9 cellular contexts compared by ENCODE assay signal in the genomic region with DNA sequence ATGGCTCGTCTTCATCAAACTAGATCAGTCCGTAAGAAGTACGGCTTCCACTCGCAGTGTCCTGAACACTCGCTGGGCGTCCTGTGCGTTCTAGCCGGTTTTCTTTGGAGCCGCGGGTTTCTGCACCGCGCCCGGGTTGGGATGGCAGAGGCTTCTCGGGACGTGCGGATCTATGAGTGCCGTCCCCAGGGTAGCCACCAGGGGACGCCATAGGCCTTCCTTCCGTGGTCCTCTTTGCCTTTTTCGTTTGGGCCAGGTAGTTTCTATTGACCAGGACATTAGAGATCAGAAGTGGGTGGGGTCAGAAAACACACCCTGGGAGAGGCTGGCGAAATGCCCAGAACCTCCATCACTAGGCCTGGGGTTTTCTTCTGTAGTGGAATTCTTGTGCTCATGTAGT.
DNase-seq lines count a peak whose midpoint lies in the region; ATAC-seq, FAIRE-seq and TF ChIP-seq lines count a peak whose summit lies in the region.
"Had no signal": no experiment of that assay in that cellular context is flagged by ENCODE, and none has a peak within 500 bp of the region (broad histone marks: within the 10 kb centered on the region; RNA-seq: fewer than 3 reads in every experiment).

No MANE protein-coding gene starts in this region.

- H3K18ac ChIP-seq in IMR-90 (ENCODE audit: low read depth, low read length), result no peak overlapping the region

- no peak overlapping the region for H2BK120ac ChIP-seq in IMR-90 (ENCODE audit: low read depth, low read length)

- no peak overlapping the region for H2AK5ac ChIP-seq in IMR-90 (ENCODE audit: low read depth, low read length)

- H3K14ac ChIP-seq in IMR-90 (replicated peaks; ENCODE audit: low read depth, low read length), result no peak overlapping the region

- H3K9me1 ChIP-seq in IMR-90 (ENCODE audit: insufficient read depth, low read length), result no peaks in the 10 kb centered on the region

- ATAC-seq in DND-41 (ENCODE audit: insufficient read depth, low read depth) (no peak), IMR-90 (ENCODE audit: low read depth) (no peak), lung (ENCODE audit: insufficient read depth, low FRiP score) (peak; percentile 82), HG03175 (IDR thresholded peaks at IDR 0.05; ENCODE audit: unreplicated experiment) (no peak)
- ATAC-seq in activated naive CD8-positive, alpha-beta T cell treated with anti-CD3 and anti-CD28 coated beads, Interleukin-2, amount 50 U/mL, for 24 hours, result no peak

- no peak overlapping the region for H3K23ac ChIP-seq in IMR-90 (ENCODE audit: low read depth, low read length)

- H2BK20ac ChIP-seq in IMR-90 (ENCODE audit: low read depth, low read length), result no peak overlapping the region

- DNase-seq in DND-41 (no peak), IMR-90 (no peak), lung (ENCODE audit: low spot score) (peak; percentile 46), HTR-8/SVneo (ENCODE audit: insufficient read length, low spot score) (no peak), dedifferentiated amniotic fluid mesenchymal stem cell (ENCODE audit: extremely low spot score) (no peak)
- peak; percentile 23 for DNase-seq in activated naive CD8-positive, alpha-beta T cell treated with anti-CD3 and anti-CD28 coated beads, Interleukin-2, amount 50 U/mL, for 24 hours
- DNase-seq in NK-92 treated with Interleukin-12 subunit alpha and Interleukin-12 subunit beta, amount 100 ng/mL, for 24 hours (lab: John Stamatoyannopoulos, UW), result no peak

- H3K4ac ChIP-seq in IMR-90 (ENCODE audit: low read depth, low read length), result no peak overlapping the region

- peak; percentile 41 for TF ChIP-seq RAD21 in IMR-90 (IDR thresholded peaks at IDR 0.05; ENCODE audit: low read length)

- POLR2A ChIA-PET in IMR-90 (lab: Charles Lee; ENCODE audit: unreplicated experiment), result no interaction called here

- peaks cover 6% of the 10 kb centered on the region for H3K9me3 Mint-ChIP-seq in activated naive CD8-positive, alpha-beta T cell treated with anti-CD3 and anti-CD28 coated beads, Interleukin-2, amount 50 U/mL, for 24 hours

- in situ Hi-C loops in IMR-90 (cut with MboI; ENCODE audit: low sequenced_read_pairs), result no loop called here

- no peak overlapping the region for H2AK9ac ChIP-seq in IMR-90 (replicated peaks; ENCODE audit: low read depth, low read length, poor library complexity)

- H3K79me1 ChIP-seq in IMR-90 (ENCODE audit: low read depth in 1 of 2, low read length in 2 of 2), result no peaks in the 10 kb centered on the region

- TF ChIP-seq POLR2A in IMR-90 (IDR thresholded peaks at IDR 0.05; ENCODE audit: low read depth, low read length), result no peak

- 0% methylated on average over 4 of the region's 21 CpGs; no CpG with 5 or more reads in 1 of the 2 experiments for WGBS in IMR-90 (ENCODE audit: extremely low coverage in 2 of 2, insufficient read length in 1 of 2), 2 experiments
- 4 to 5% methylated on average over 21 of the region's 21 CpGs for WGBS in lung, 2 donors

- no peak overlapping the region for H4K8ac ChIP-seq in IMR-90 (ENCODE audit: low read depth in 2 of 2, low read length in 2 of 2)

- H3K4me3 ChIP-seq in DND-41 (ENCODE audit: low read depth in 1 of 2, low read length in 2 of 2), result no peak overlapping the region
- H3K4me3 ChIP-seq in IMR-90 (ENCODE audit: insufficient read depth, low read depth, low read length), result no peak overlapping the region
- no peak overlapping the region for H3K4me3 ChIP-seq in lung

- H3K36me3 Mint-ChIP-seq in activated naive CD8-positive, alpha-beta T cell treated with anti-CD3 and anti-CD28 coated beads, Interleukin-2, amount 50 U/mL, for 24 hours (ENCODE audit: low read depth), result peaks cover 3% of the 10 kb centered on the region

- no peak overlapping the region for H3K56ac ChIP-seq in IMR-90 (ENCODE audit: extremely low read depth, insufficient read depth, low read length)

- no peak overlapping the region for H3K4me2 ChIP-seq in DND-41 (ENCODE audit: insufficient read depth, low read length)
- H3K4me2 ChIP-seq in IMR-90 (ENCODE audit: low read depth, low read length), result no peak overlapping the region

- no peak overlapping the region for H4K91ac ChIP-seq in IMR-90 (ENCODE audit: insufficient read depth, low read depth, low read length)

- no peak overlapping the region for H2BK15ac ChIP-seq in IMR-90 (ENCODE audit: low read depth, low read length)

- TF ChIP-seq CTCF in DND-41 (IDR thresholded peaks at IDR 0.05; ENCODE audit: borderline replicate concordance, extremely low read depth, low read length, poor library complexity, severe bottlenecking) (peak; percentile 15), IMR-90 (conservative IDR thresholded peaks at IDR 0.05; ENCODE audit: low read depth, low read length) (peak; percentile 39), lung (IDR thresholded peaks at IDR 0.05; ENCODE audit: control extremely low read depth, extremely low read depth) (no peak)

- H4K20me1 ChIP-seq in DND-41 (ENCODE audit: insufficient read depth, low read length) (no peaks in the 10 kb centered on the region), IMR-90 (ENCODE audit: insufficient read depth, low read length) (no peaks in the 10 kb centered on the region)

- CTCF ChIA-PET in IMR-90 (lab: Yijun Ruan, JAX), result no interaction called here

- no peak for FAIRE-seq in HTR-8/SVneo (lab: Jason Lieb, UNC)

- H3K4me3 Mint-ChIP-seq in activated naive CD8-positive, alpha-beta T cell treated with anti-CD3 and anti-CD28 coated beads, Interleukin-2, amount 50 U/mL, for 24 hours, result no peak overlapping the region
- H3K4me3 Mint-ChIP-seq: stimulated activated naive CD8-positive, alpha-beta T cell treated with anti-CD3 and anti-CD28 coated beads, Interleukin-15, Interleukin-2, amounts not matched to agents 100 ng/mL and 50 ng/mL, for 24 hours had no signal

- H3K27ac Mint-ChIP-seq in activated naive CD8-positive, alpha-beta T cell treated with anti-CD3 and anti-CD28 coated beads, Interleukin-2, amount 50 U/mL, for 24 hours, result no peak overlapping the region
- H3K27ac Mint-ChIP-seq: stimulated activated naive CD8-positive, alpha-beta T cell treated with anti-CD3 and anti-CD28 coated beads, Interleukin-15, Interleukin-2, amounts not matched to agents 100 ng/mL and 50 ng/mL, for 24 hours had no signal

- H3K4me1 ChIP-seq in DND-41 (ENCODE audit: insufficient read depth, low read length) (no peaks in the 10 kb centered on the region), IMR-90 (ENCODE audit: control insufficient read depth, insufficient read depth, low read length) (no peaks in the 10 kb centered on the region), lung (ENCODE audit: control insufficient read depth in 2 of 2, insufficient read depth in 2 of 2, low read length in 2 of 2) (no peaks in the 10 kb centered on the region)

- peaks cover 62% of the 10 kb centered on the region for H3K27me3 Mint-ChIP-seq in activated naive CD8-positive, alpha-beta T cell treated with anti-CD3 and anti-CD28 coated beads, Interleukin-2, amount 50 U/mL, for 24 hours

- H2BK5ac ChIP-seq in IMR-90 (ENCODE audit: low read depth, low read length, poor library complexity, severe bottlenecking), result no peak overlapping the region

- H2AFZ ChIP-seq in DND-41 (ENCODE audit: low read depth, low read length), result no peak overlapping the region
- no peak overlapping the region for H2AFZ ChIP-seq in IMR-90 (replicated peaks; ENCODE audit: low read length, poor library complexity)

- intact Hi-C loops in IMR-90 (cut with micrococcal nuclease), result no loop called here

- H3K27me3 ChIP-seq in DND-41 (ENCODE audit: insufficient read depth, low read length, poor library complexity), result no peaks in the 10 kb centered on the region
- H3K27me3 ChIP-seq in IMR-90 (ENCODE audit: control insufficient read depth, insufficient read depth, low read length), result peaks cover 17% of the 10 kb centered on the region
- no peaks in the 10 kb centered on the region for H3K27me3 ChIP-seq in lung (ENCODE audit: control insufficient read depth, insufficient read depth)

- H3K36me3 ChIP-seq in DND-41 (ENCODE audit: insufficient read depth, low read length), result no peaks in the 10 kb centered on the region
- no peaks in the 10 kb centered on the region for H3K36me3 ChIP-seq in IMR-90 (ENCODE audit: control insufficient read depth, insufficient read depth, low read length)
- H3K36me3 ChIP-seq in lung (ENCODE audit: control insufficient read depth in 2 of 2, insufficient read depth in 2 of 2, low read length in 2 of 2), result no peaks in the 10 kb centered on the region

- no peak overlapping the region for H3K9ac ChIP-seq in DND-41 (ENCODE audit: low read depth, low read length)
- no peak overlapping the region for H3K9ac ChIP-seq in IMR-90 (ENCODE audit: low read depth, low read length)

- no peak overlapping the region for H4K5ac ChIP-seq in IMR-90 (ENCODE audit: low read depth, low read length)

- H3K79me2 ChIP-seq in DND-41 (ENCODE audit: insufficient read depth, low read length), result no peaks in the 10 kb centered on the region

- H3K9me3 ChIP-seq in DND-41 (ENCODE audit: insufficient read depth, low read length, severe bottlenecking) (no peaks in the 10 kb centered on the region), IMR-90 (ENCODE audit: control insufficient read depth, insufficient read depth, low read length) (0 out of 2 replicates have a peak, but pooled peaks cover 2% of the 10 kb centered on the region), lung (ENCODE audit: control insufficient read depth in 2 of 2, insufficient read depth in 1 of 2, low read length in 1 of 2) (peaks cover 0 to 12% of the 10 kb centered on the region in 2 donors)

- no TSS peak for BruUV-seq in IMR-90 (replicated peaks; lab: Mats Ljungman, UMichigan)

- H3K4me1 Mint-ChIP-seq in activated naive CD8-positive, alpha-beta T cell treated with anti-CD3 and anti-CD28 coated beads, Interleukin-2, amount 50 U/mL, for 24 hours, result peaks cover 4% of the 10 kb centered on the region

- dilution Hi-C loops in IMR-90 (cut with HindIII; ENCODE audit: low sequenced_read_pairs, unreplicated experiment), result no loop called here

- H3K27ac ChIP-seq in DND-41 (ENCODE audit: low read length) (no peak overlapping the region), IMR-90 (ENCODE audit: insufficient read depth, low read length) (no peak overlapping the region), lung (ENCODE audit: low read depth in 1 of 2, low read length in 1 of 2) (no peak overlapping the region)

TF ChIP-seq in IMR-90, 13 proteins besides CTCF, POLR2A, EP300 and RAD21:
- TF ChIP-seq SMC3 (IDR thresholded peaks at IDR 0.05; ENCODE audit: low read depth, low read length) (0 out of 2 replicates have a peak, but pooled peaks have one; percentile 3), BHLHE40 (IDR thresholded peaks at IDR 0.05; ENCODE audit: low read depth, low read length) (no peak)

Comparison
In these comparisons a context has a peak if more than half of its experiments do, and no peak if none do; other contexts are left out.
1. DNase-seq: peak in activated naive CD8-positive, alpha-beta T cell treated with anti-CD3 and anti-CD28 coated beads, Interleukin-2, amount 50 U/mL, for 24 hours (single experiment) and lung (single experiment); none in DND-41 (single experiment), IMR-90 (single experiment), HTR-8/SVneo (single experiment), dedifferentiated amniotic fluid mesenchymal stem cell (single experiment) and NK-92 treated with Interleukin-12 subunit alpha and Interleukin-12 subunit beta, amount 100 ng/mL, for 24 hours (single experiment).